ENCODE assay signal across 16 cellular contexts in the genomic region with DNA sequence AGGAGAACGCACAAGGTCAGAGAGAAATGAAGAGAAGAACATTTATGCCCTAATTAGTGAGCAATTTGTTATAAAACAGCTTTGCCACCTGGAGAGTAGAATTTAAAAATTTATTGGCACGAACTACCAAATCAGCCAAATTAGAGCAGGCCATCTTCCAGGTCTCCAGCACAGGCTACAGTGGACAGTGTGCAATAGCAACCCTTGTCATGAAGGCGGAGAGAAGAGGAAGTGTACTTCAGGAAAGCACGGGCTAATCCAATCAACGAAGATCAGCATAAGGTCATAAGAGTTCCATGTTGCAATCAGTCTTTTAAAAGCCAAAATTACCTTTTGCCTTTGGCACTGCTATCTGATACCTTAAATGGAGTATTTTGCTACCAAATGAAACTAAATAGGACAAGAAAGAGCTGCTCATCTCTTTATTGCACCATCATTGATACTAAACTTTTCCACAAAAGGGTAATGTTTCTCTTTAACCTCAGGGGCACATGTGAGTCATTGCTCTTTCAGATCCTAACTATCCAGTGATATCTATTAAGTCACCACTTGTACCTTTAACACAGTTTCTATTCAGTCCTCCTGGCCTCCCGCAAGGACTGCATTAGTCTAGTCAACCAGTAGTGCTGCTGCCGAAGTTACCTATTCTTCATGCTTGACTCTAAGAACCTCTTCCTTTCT. TPM values are rescaled to one million over a fixed set of nuclear protein-coding genes. Genes with fewer than 3 reads are reported as not detected.
A peak's percentile ranks its signal among the peaks of the same experiment; 100 is the strongest.
DNase-seq lines count a peak whose midpoint lies in the region; ATAC-seq and TF ChIP-seq lines count a peak whose summit lies in the region.
"Had no signal": no experiment of that assay in that cellular context is flagged by ENCODE, and none has a peak within 500 bp of the region (broad histone marks: within the 10 kb centered on the region; RNA-seq: fewer than 3 reads in every experiment).

No MANE protein-coding gene starts in this region.

- peak; percentile 14; the same call in 1 of the 3 replicates for ATAC-seq in RWPE2 (ENCODE audit: low read depth)
- ATAC-seq in lower lobe of right lung: no peak
- ATAC-seq in HG02571 (IDR thresholded peaks at IDR 0.05; ENCODE audit: unreplicated experiment): no peak
- ATAC-seq: activated CD8-positive, alpha-beta T cell treated with anti-CD3 and anti-CD28 coated beads, Interleukin-2, amount 10 ng/mL, durations not matched to agents 7 days and 5 days; GM12878 had no signal

- 89% methylated on average over 7 of the region's 7 CpGs for WGBS in prostate gland

- TF ChIP-seq POLR2A in prostate gland (IDR thresholded peaks at IDR 0.05): no peak

- TF ChIP-seq CTCF in RWPE2 (IDR thresholded peaks at IDR 0.05; ENCODE audit: poor library complexity, severe bottlenecking): no peak
- no peak for TF ChIP-seq CTCF in fibroblast of mammary gland (conservative IDR thresholded peaks at IDR 0.05; ENCODE audit: control insufficient read depth, insufficient read depth, low read depth, low read length)
- no peak for TF ChIP-seq CTCF in lower lobe of right lung (IDR thresholded peaks at IDR 0.05)
- TF ChIP-seq CTCF in prostate gland (IDR thresholded peaks at IDR 0.05): no peak

- H3K36me3 ChIP-seq in RWPE2 (ENCODE audit: low read depth) (no peaks in the 10 kb centered on the region), lower lobe of right lung (no peaks in the 10 kb centered on the region), prostate gland (no peaks in the 10 kb centered on the region)

- H3K27ac ChIP-seq in RWPE2 (ENCODE audit: poor library complexity, severe bottlenecking) (no peak overlapping the region), lower lobe of right lung (no peak overlapping the region), prostate gland (no peak overlapping the region)

- H3K9me3 ChIP-seq in RWPE2 (ENCODE audit: severe bottlenecking) (no peaks in the 10 kb centered on the region), lower lobe of right lung (no peaks in the 10 kb centered on the region), prostate gland (no peaks in the 10 kb centered on the region)

- intact Hi-C loops in lower lobe of right lung (cut with DNase I): no loop called here
- intact Hi-C loops in prostate gland (cut with DNase I): no loop called here

- peak; percentile 44 for DNase-seq in ACHN
- DNase-seq in HT1080 (ENCODE audit: low read depth): peak; percentile 58
- DNase-seq in RWPE2 (ENCODE audit: low spot score): no peak
- DNase-seq in fibroblast of mammary gland (ENCODE audit: low read depth): peak; percentile 79
- no peak for DNase-seq in lower lobe of right lung
- no peak for DNase-seq in prostate gland (ENCODE audit: low spot score)
- DNase-seq in anterior cingulate cortex (lab: John Stamatoyannopoulos, UW): no peak
- DNase-seq: activated CD8-positive, alpha-beta T cell treated with anti-CD3 and anti-CD28 coated beads, Interleukin-2, amount 10 ng/mL, durations not matched to agents 7 days and 5 days; activated naive CD4-positive, alpha-beta T cell treated with anti-CD3 and anti-CD28 coated beads, Interleukin-2, amount 10 ng/mL, durations not matched to agents 7 days and 5 days; DMS153; islet precursor cell; NCI-H226; stimulated activated CD4-positive, alpha-beta T cell treated with anti-CD3 and anti-CD28 coated beads, Interleukin-4, amount 100 ng/mL, for 24 hours; stimulated activated naive CD4-positive, alpha-beta T cell treated with Interleukin-2 at 50 U/mL for 16 hours had no signal

- H3K27me3 ChIP-seq in RWPE2 (ENCODE audit: insufficient read depth, poor library complexity, severe bottlenecking) (peaks cover 2% of the 10 kb centered on the region), lower lobe of right lung (ENCODE audit: low read depth) (no peaks in the 10 kb centered on the region), prostate gland (replicated peaks; ENCODE audit: insufficient read depth) (no peaks in the 10 kb centered on the region)

- in situ Hi-C loops in ACHN (cut with HindIII; ENCODE audit: low pct_ligation_motif_present, low pct_unique_long_range_greater_than_20kb, low sequenced_read_pairs): no loop called here

- H3K4me3 ChIP-seq in RWPE2 (ENCODE audit: severe bottlenecking): no peak overlapping the region
- no peak overlapping the region for H3K4me3 ChIP-seq in fibroblast of mammary gland (ENCODE audit: control insufficient read depth, low read depth, low read length)
- no peak overlapping the region for H3K4me3 ChIP-seq in lower lobe of right lung
- no peak overlapping the region for H3K4me3 ChIP-seq in prostate gland
- H3K4me3 ChIP-seq: GM12878 had no signal

- H3K4me1 ChIP-seq in RWPE2 (ENCODE audit: insufficient read depth, poor library complexity, severe bottlenecking) (no peaks in the 10 kb centered on the region), lower lobe of right lung (no peaks in the 10 kb centered on the region), prostate gland (replicated peaks) (no peaks in the 10 kb centered on the region)

RNA-seq across cellular contexts. Expression of gene ANK2, which starts 19.9 kb away (rescaled TPM):
- total RNA-seq in HT1080 (2014; rRNA removed; shearing (Covaris generic)): 11.6 and 12.1 TPM in 2 replicates
- 7.8 and 12.3 TPM in 2 replicates for polyA plus RNA-seq in HT1080 (2015; cell fraction: cytosol; rRNA removed)
- polyA plus RNA-seq in HT1080 (2015; cell fraction: nucleus; rRNA removed): 24.9 and 25.7 TPM in 2 replicates
- total RNA-seq in lower lobe of right lung: 14.0 TPM
- 10 to 100 TPM in 1 of 2 donors, 1 to 10 TPM in 1; 3.5 to 26.0 TPM for total RNA-seq in prostate gland

Comparison
In these comparisons a context has a peak if more than half of its experiments do, and no peak if none do; other contexts are left out.
1. DNase-seq: peak in ACHN (single experiment), HT1080 (single experiment) and fibroblast of mammary gland (single experiment); none in RWPE2 (single experiment), lower lobe of right lung (single experiment), prostate gland (single experiment) and anterior cingulate cortex (0 of 58).